Comparison of ENCODE assay signal across 37 cellular contexts in genomic region chr2:207194028-207194427, GRCh38. TPM values are rescaled to one million over a fixed set of nuclear protein-coding genes. Genes with fewer than 3 reads are reported as not detected.
DNase-seq lines count a peak whose midpoint lies in the region; ATAC-seq, FAIRE-seq and TF ChIP-seq lines count a peak whose summit lies in the region.
"Had no signal": no experiment of that assay in that cellular context is flagged by ENCODE, and none has a peak within 500 bp of the region (broad histone marks: within the 10 kb centered on the region; RNA-seq: fewer than 3 reads in every experiment).

No MANE protein-coding gene starts in this region.

- no peaks in the 10 kb centered on the region for H3K27me3 ChIP-seq in K562 (ENCODE audit: control insufficient read depth in 2 of 2, insufficient read depth in 2 of 2, low read length in 2 of 2)
- no peaks in the 10 kb centered on the region for H3K27me3 ChIP-seq in neural cell (ENCODE audit: insufficient read depth, low read depth, low read length)
- H3K27me3 ChIP-seq: BE2C; BLaER1; BLaER1 treated with 17β-estradiol and CSF1 and Interleukin-3, amounts not matched to agents 10 nM and 100 nM had no signal

- no peak for FAIRE-seq in K562 (lab: Jason Lieb, UNC)
- FAIRE-seq: A204.1, A549, D721Med had no signal

- H3K36me3 ChIP-seq in K562 (ENCODE audit: control insufficient read depth, insufficient read depth, low read length) (no peaks in the 10 kb centered on the region), neural cell (ENCODE audit: insufficient read depth, low read length) (no peaks in the 10 kb centered on the region)
- H3K36me3 ChIP-seq: BE2C; BLaER1; BLaER1 treated with 17β-estradiol and CSF1 and Interleukin-3, amounts not matched to agents 10 nM and 100 nM had no signal

- no peaks in the 10 kb centered on the region for H3K9me1 ChIP-seq in K562 (ENCODE audit: control insufficient read depth, insufficient read depth, low read length)

- POLR2A ChIA-PET in HEK293T (lab: Yijun Ruan, JAX), result interaction anchor here (0.6 kb wide), 1 partner anchor 42 kb away, joined by 5 read pairs; no protein-coding TSS in a partner anchor
- POLR2A ChIA-PET in K562 (lab: Yijun Ruan, JAX), result no interaction called here
- POLR2A ChIA-PET in activated CD4-positive, alpha-beta T cell treated with anti-CD3 and anti-CD28 coated beads, Interleukin-2, amount 10 ng/mL, durations not matched to agents 7 days and 5 days (lab: Charles Lee), result no interaction called here
- POLR2A ChIA-PET in RWPE1 (lab: Yijun Ruan, JAX; ENCODE audit: low non-redundant PET), result no interaction called here

- no peak for TF ChIP-seq POLR2A in K562 (conservative IDR thresholded peaks at IDR 0.05)

- no peaks in the 10 kb centered on the region for H3K9me3 Mint-ChIP-seq in activated CD4-positive, alpha-beta T cell treated with anti-CD3 and anti-CD28 coated beads, Interleukin-2, amount 10 ng/mL, durations not matched to agents 7 days and 5 days
- H3K9me3 Mint-ChIP-seq: CD14-positive monocyte; CD4-positive, alpha-beta T cell; CD8-positive, alpha-beta T cell had no signal

- TF ChIP-seq EP300 in K562 (IDR thresholded peaks at IDR 0.05; ENCODE audit: low read length), result no peak
- TF ChIP-seq EP300 in neural cell (conservative IDR thresholded peaks at IDR 0.05; ENCODE audit: poor library complexity, severe bottlenecking), result peak; percentile 54

- no peaks in the 10 kb centered on the region for H3F3A ChIP-seq in neural cell (ENCODE audit: insufficient read depth, low read length, poor library complexity, severe bottlenecking)

- H3K27me3 Mint-ChIP-seq in activated CD4-positive, alpha-beta T cell treated with anti-CD3 and anti-CD28 coated beads, Interleukin-2, amount 10 ng/mL, durations not matched to agents 7 days and 5 days, result peaks cover 3% of the 10 kb centered on the region
- H3K27me3 Mint-ChIP-seq: CD4-positive, alpha-beta T cell had no signal

- H3K4me3 ChIP-seq in K562 (no peak overlapping the region), neural cell (ENCODE audit: low read length) (no peak overlapping the region)
- H3K4me3 ChIP-seq: A549; BLaER1; BLaER1 treated with 17β-estradiol and CSF1 and Interleukin-3, amounts not matched to agents 10 nM and 100 nM had no signal

- BruUV-seq in K562 (replicated peaks; lab: Mats Ljungman, UMichigan), result no TSS peak

- H3K9me3 ChIP-seq in K562 (replicated peaks; ENCODE audit: control insufficient read depth, insufficient read depth, low read depth, low read length) (no peaks in the 10 kb centered on the region), neural cell (ENCODE audit: low read length) (no peaks in the 10 kb centered on the region)
- H3K9me3 ChIP-seq: A549, BE2C, BLaER1, Caco-2 had no signal

- H3K9ac ChIP-seq in K562 (ENCODE audit: insufficient read depth in 1 of 2, low read depth in 2 of 2, low read length in 2 of 2) (no peak overlapping the region), neural cell (ENCODE audit: low read length) (no peak overlapping the region)
- H3K9ac ChIP-seq: BLaER1; BLaER1 treated with 17β-estradiol and CSF1 and Interleukin-3, amounts not matched to agents 10 nM and 100 nM had no signal

- no peaks in the 10 kb centered on the region for H3K9me2 ChIP-seq in neural cell (ENCODE audit: insufficient read depth, low read length)

- no peaks in the 10 kb centered on the region for H3K36me3 Mint-ChIP-seq in activated CD4-positive, alpha-beta T cell treated with anti-CD3 and anti-CD28 coated beads, Interleukin-2, amount 10 ng/mL, durations not matched to agents 7 days and 5 days (ENCODE audit: low read depth)
- H3K36me3 Mint-ChIP-seq: CD14-positive monocyte; CD4-positive, CD25-positive, alpha-beta regulatory T cell; CD8-positive, alpha-beta T cell had no signal

- in situ Hi-C loops in K562 (cut with MboI), result no loop called here

- DNase-seq in HEK293T (ENCODE audit: extremely low spot score), result no peak
- DNase-seq in NCI-H69 (lab: John Stamatoyannopoulos, UW), result peak; percentile 17
- no peak for DNase-seq in K562 (ENCODE audit: extremely low read depth in 1 of 4, low spot score in 3 of 4)
- DNase-seq in activated CD4-positive, alpha-beta T cell treated with anti-CD3 and anti-CD28 coated beads, Interleukin-2, amount 10 ng/mL, durations not matched to agents 7 days and 5 days, result no peak
- no peak for DNase-seq in kidney tubule cell (ENCODE audit: low spot score)
- DNase-seq in RWPE1 (ENCODE audit: low spot score), result no peak
- DNase-seq: 8988T; ACHN; AML-193; BE2C; C1 segment of cervical spinal cord; Caco-2; Calu3; CD4-positive, alpha-beta memory T cell; CD4-positive, alpha-beta T cell; CD4-positive, CD25-positive, alpha-beta regulatory T cell; CD8-positive, alpha-beta memory T cell; CD8-positive, alpha-beta T cell; COR-L47; DMS 273 treated with DMSO at 0.1 percent for 48 hours; DMS153; DMS53; DMS79; DMS79 treated with DMSO at 0.1 percent for 48 hours; DND-41; EL had no signal

- WGBS in K562 (ENCODE audit: insufficient coverage, low coverage, missing lambda C conversion rate), result 5% methylated on average over 2 of the region's 2 CpGs

- H3K4me3 Mint-ChIP-seq in activated CD4-positive, alpha-beta T cell treated with anti-CD3 and anti-CD28 coated beads, Interleukin-2, amount 10 ng/mL, durations not matched to agents 7 days and 5 days, result no peak overlapping the region
- H3K4me3 Mint-ChIP-seq: B cell; CD14-positive monocyte; CD4-positive, alpha-beta memory T cell; CD4-positive, alpha-beta T cell; CD4-positive, CD25-positive, alpha-beta regulatory T cell; CD8-positive, alpha-beta memory T cell; CD8-positive, alpha-beta T cell had no signal

- H3K4me2 ChIP-seq in K562 (ENCODE audit: insufficient read depth, low read length) (no peak overlapping the region), neural cell (ENCODE audit: low read length) (no peak overlapping the region)
- H3K4me2 ChIP-seq: A549; BLaER1; BLaER1 treated with 17β-estradiol and CSF1 and Interleukin-3, amounts not matched to agents 10 nM and 100 nM had no signal

- ATAC-seq in K562 (no peak), HG02981 (IDR thresholded peaks at IDR 0.05; ENCODE audit: unreplicated experiment) (no peak)
- ATAC-seq: A549; CD8-positive, alpha-beta T cell had no signal

- H4K20me1 ChIP-seq in K562 (replicated peaks; ENCODE audit: control insufficient read depth, insufficient read depth, low read length) (no peaks in the 10 kb centered on the region), neural cell (ENCODE audit: insufficient read depth) (no peaks in the 10 kb centered on the region)
- H4K20me1 ChIP-seq: BLaER1; BLaER1 treated with 17β-estradiol and CSF1 and Interleukin-3, amounts not matched to agents 10 nM and 100 nM had no signal

- peaks cover 5% of the 10 kb centered on the region for H3K4me1 Mint-ChIP-seq in activated CD4-positive, alpha-beta T cell treated with anti-CD3 and anti-CD28 coated beads, Interleukin-2, amount 10 ng/mL, durations not matched to agents 7 days and 5 days
- H3K4me1 Mint-ChIP-seq: B cell; CD14-positive monocyte; CD4-positive, alpha-beta memory T cell; CD4-positive, CD25-positive, alpha-beta regulatory T cell; CD8-positive, alpha-beta memory T cell had no signal

- intact Hi-C loops in K562 (cut with micrococcal nuclease), result no loop called here

- TF ChIP-seq CTCF in K562 (IDR thresholded peaks at IDR 0.05 in 2 of 3, conservative IDR thresholded peaks at IDR 0.05 in 1 of 3; ENCODE audit: insufficient read depth in 2 of 3, low read depth in 1 of 3, low read length in 3 of 3), result no peak
- no peak for TF ChIP-seq CTCF in neural cell (IDR thresholded peaks at IDR 0.05; ENCODE audit: poor library complexity, severe bottlenecking)
- TF ChIP-seq CTCF in RWPE1 (conservative IDR thresholded peaks at IDR 0.05; ENCODE audit: low read depth), result no peak

- H3K27ac ChIP-seq in K562 (ENCODE audit: extremely low read depth, low read depth, low read length), result no peak overlapping the region
- H3K27ac ChIP-seq in neural cell (ENCODE audit: low read length), result no peak overlapping the region
- H3K27ac ChIP-seq in RWPE1, result no peak overlapping the region
- H3K27ac ChIP-seq: 22Rv1; A549; BLaER1; BLaER1 treated with 17β-estradiol and CSF1 and Interleukin-3, amounts not matched to agents 10 nM and 100 nM; C4-2B had no signal

- no peak overlapping the region for H2AFZ ChIP-seq in K562 (ENCODE audit: low read depth, low read length)
- no peak overlapping the region for H2AFZ ChIP-seq in neural cell (ENCODE audit: low read depth, low read length)

- no peaks in the 10 kb centered on the region for H3K4me1 ChIP-seq in K562 (replicated peaks in 1 of 2; ENCODE audit: control insufficient read depth in 2 of 2, insufficient read depth in 2 of 2, low read length in 2 of 2)
- H3K4me1 ChIP-seq: Caco-2 had no signal

- H3K79me2 ChIP-seq in K562 (ENCODE audit: control insufficient read depth, insufficient read depth, low read length), result no peaks in the 10 kb centered on the region
- no peaks in the 10 kb centered on the region for H3K79me2 ChIP-seq in neural cell (replicated peaks; ENCODE audit: insufficient read depth, low read length)

- TF ChIP-seq RAD21 in K562 (CRISPR knock-in tag; conservative IDR thresholded peaks at IDR 0.05 in 1 of 2, IDR thresholded peaks at IDR 0.05 in 1 of 2) (no peak), neural cell (conservative IDR thresholded peaks at IDR 0.05) (no peak)

- CTCF ChIA-PET in HEK293T (lab: Yijun Ruan, JAX) (no interaction called here), K562 (lab: Yijun Ruan, JAX; ENCODE audit: low intra/inter-chr PET ratio) (no interaction called here), RWPE1 (lab: Yijun Ruan, JAX) (no interaction called here)
- CTCF ChIA-PET in activated CD4-positive, alpha-beta T cell treated with anti-CD3 and anti-CD28 coated beads, Interleukin-2, amount 10 ng/mL, durations not matched to agents 7 days and 5 days (lab: Charles Lee), result interaction anchor here (0.7 to 0.8 kb wide), 2 partner anchors 66 to 131 kb away, joined by 3 read pairs; no protein-coding TSS in a partner anchor

- no peak overlapping the region for H3K27ac Mint-ChIP-seq in activated CD4-positive, alpha-beta T cell treated with anti-CD3 and anti-CD28 coated beads, Interleukin-2, amount 10 ng/mL, durations not matched to agents 7 days and 5 days
- H3K27ac Mint-ChIP-seq: B cell; CD14-positive monocyte; CD4-positive, alpha-beta memory T cell; CD4-positive, alpha-beta T cell; CD4-positive, CD25-positive, alpha-beta regulatory T cell; CD8-positive, alpha-beta memory T cell; CD8-positive, alpha-beta T cell had no signal

RNA-seq across cellular contexts. Expression of gene KLF7, which starts 28.3 kb away (rescaled TPM):
- 0.46 and 0.58 TPM in 2 replicates for total RNA-seq in K562 (2011; cell fraction: chromatin; rRNA removed; ENCODE audit: low replicate concordance)
- 0.33 and 0.53 TPM in 2 replicates for total RNA-seq in K562 (2011; cell fraction: nucleolus; rRNA removed)
- total RNA-seq in K562 (2011; cell fraction: nucleoplasm; rRNA removed), result 0.23 and 0.37 TPM in 2 replicates
- total RNA-seq in K562 (2014; rRNA removed) (0.05 TPM in 1 of 2 replicates, not detected in the other), K562 (2014; rRNA removed; fragmentation: Illumina TruSeq; extraction: Trizol) (0.11 and 0.29 TPM in 2 replicates), K562 (2015; rRNA removed; fragmentation: Illumina TruSeq; extraction: Trizol) (0.07 and 0.11 TPM in 2 replicates), K562 (2021) (0.47 and 0.49 TPM in 2 replicates)
- polyA plus RNA-seq in K562 (2011; rRNA removed) (0.28 and 0.54 TPM in 2 replicates), K562 (2014; fragmentation: Illumina TruSeq; extraction: Trizol) (0.06 and 0.08 TPM in 2 replicates), K562 (2014; fragmentation: Nextera tagmentation; extraction: Ambion mirVana) (under 1 TPM; 0.04 to 0.06 TPM), K562 (2014; rRNA removed) (0.24 TPM in 1 of 2 replicates, not detected in the other), neural cell (28.1 and 31.5 TPM in 2 replicates)
- 0.37 and 0.83 TPM in 2 replicates for polyA plus RNA-seq in K562 (2011; cell fraction: cytosol; rRNA removed)
- polyA plus RNA-seq in K562 (2011; cell fraction: nucleus; rRNA removed), result 0.73 and 2.3 TPM in 2 replicates
- polyA plus RNA-seq in K562 (2012), result 0.29 and 0.69 TPM in 2 replicates
- 0.54 and 0.74 TPM in 2 replicates for polyA minus RNA-seq in K562 (2011; rRNA and poly(A)+ RNA removed)
- polyA minus RNA-seq in K562 (2011; cell fraction: cytosol; rRNA and poly(A)+ RNA removed), result 0.48 TPM in 1 of 2 replicates, not detected in the other
- polyA minus RNA-seq in K562 (2011; cell fraction: nucleus; rRNA and poly(A)+ RNA removed), result 0.54 and 0.89 TPM in 2 replicates
- polyA minus RNA-seq in neural cell, result 102 and 141 TPM in 2 replicates
- total RNA-seq in activated CD4-positive, alpha-beta T cell treated with anti-CD3 and anti-CD28 coated beads, Interleukin-2, amount 10 ng/mL, durations not matched to agents 7 days and 5 days, result 10 to 100 TPM; 35.3 to 38.2 TPM

Comparison
In these comparisons a context has a peak if more than half of its experiments do, and no peak if none do; other contexts are left out.
1. RNA of gene KLF7, which starts 28.3 kb away (total RNA-seq): 35.3 to 38.2 TPM in activated CD4-positive, alpha-beta T cell treated with anti-CD3 and anti-CD28 coated beads, Interleukin-2, amount 10 ng/mL, durations not matched to agents 7 days and 5 days; 0.05 to 0.58 TPM in K562; every median in the first group is over 10 times any median in the second.